Comparison of ENCODE assay signal across 24 cellular contexts in the genomic region with DNA sequence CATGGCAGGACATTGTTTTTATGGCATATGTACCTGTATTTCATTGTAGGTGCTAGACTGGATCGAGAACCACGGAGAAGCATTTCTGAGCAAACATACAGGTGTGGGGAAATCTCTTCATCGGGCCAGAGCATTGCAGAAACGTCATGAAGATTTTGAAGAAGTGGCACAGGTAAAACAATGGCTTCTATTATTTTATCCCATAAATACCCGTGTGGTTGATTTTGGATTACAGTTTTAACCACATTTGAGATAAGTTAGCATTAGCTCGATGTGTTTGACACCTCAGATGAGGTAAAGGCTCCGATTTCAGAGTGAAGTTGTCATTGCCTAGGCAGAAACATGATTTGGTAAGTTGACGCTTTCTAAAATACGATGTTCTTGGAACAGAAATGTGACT.
"Had no signal": no experiment of that assay in that cellular context is flagged by ENCODE, and none has a peak within 500 bp of the region (broad histone marks: within the 10 kb centered on the region; RNA-seq: fewer than 3 reads in every experiment).

No MANE protein-coding gene starts in this region.

- H3K4me2 ChIP-seq: smooth muscle cell had no signal

- DNase-seq: activated CD4-positive, alpha-beta T cell treated with anti-CD3 and anti-CD28 coated beads for 1 hour; activated CD4-positive, alpha-beta T cell treated with anti-CD3 and anti-CD28 coated beads, Interleukin-2, amount 50 U/mL, for 1 hour; activated gamma-delta T cell treated with Interleukin-2 at 50 U/mL for 16 hours; anterior cingulate cortex; effector memory CD4-positive, alpha-beta T cell; foreskin melanocyte; glutamatergic neuron; hippocampal formation; left ventricle myocardium inferior; mammary epithelial cell; midbrain; posterior cingulate gyrus; sigmoid colon; stimulated activated CD4-positive, alpha-beta T cell treated with anti-CD3 and anti-CD28 coated beads, Interleukin-2, amount 100 ng/mL, for 48 hours; stimulated activated CD8-positive, alpha-beta memory T cell treated with anti-CD3 and anti-CD28 coated beads, Interleukin-4, amount 100 ng/mL, for 48 hours; stimulated activated naive CD4-positive, alpha-beta T cell treated with Interleukin-2 at 50 U/mL for 16 hours; upper lobe of left lung; WERI-Rb-1 had no signal

- H3K27me3 ChIP-seq: sigmoid colon, upper lobe of left lung had no signal

- H3K9me3 Mint-ChIP-seq: activated naive CD4-positive, alpha-beta T cell treated with anti-CD3 and anti-CD28 coated beads, Interleukin-2, amount 50 U/mL, for 24 hours; activated T-helper 1 cell treated with anti-CD3 and anti-CD28 coated beads, Interleukin-12 subunit alpha, Interleukin-12 subunit beta, Interleukin-2, Interleukin-4 antibody, amounts not matched to agents 30 ng/mL and 10 ng/mL and 1 ng/mL, durations not matched to agents 14 hours and 24 hours and 36 hours; brain; neural crest cell had no signal

- H3K36me3 Mint-ChIP-seq: activated naive CD4-positive, alpha-beta T cell treated with anti-CD3 and anti-CD28 coated beads, Interleukin-2, amount 50 U/mL, for 24 hours had no signal

- H3K27me3 Mint-ChIP-seq: activated naive CD4-positive, alpha-beta T cell treated with anti-CD3 and anti-CD28 coated beads, Interleukin-2, amount 50 U/mL, for 24 hours; brain had no signal

- H3K9me3 ChIP-seq: left ventricle myocardium inferior, sigmoid colon, upper lobe of left lung had no signal

- H3K27ac Mint-ChIP-seq: activated CD8-positive, alpha-beta T cell treated with anti-CD3 and anti-CD28 coated beads, Interleukin-2, amount 10 ng/mL, durations not matched to agents 7 days and 5 days; activated naive CD4-positive, alpha-beta T cell treated with anti-CD3 and anti-CD28 coated beads, Interleukin-2, amount 50 U/mL, for 24 hours; activated T-helper 1 cell treated with anti-CD3 and anti-CD28 coated beads, Interleukin-12 subunit alpha, Interleukin-12 subunit beta, Interleukin-2, Interleukin-4 antibody, amounts not matched to agents 30 ng/mL and 10 ng/mL and 1 ng/mL, durations not matched to agents 14 hours and 24 hours and 36 hours had no signal

- H3K4me3 Mint-ChIP-seq: activated CD8-positive, alpha-beta T cell treated with anti-CD3 and anti-CD28 coated beads, Interleukin-2, amount 10 ng/mL, durations not matched to agents 7 days and 5 days; activated naive CD4-positive, alpha-beta T cell treated with anti-CD3 and anti-CD28 coated beads, Interleukin-2, amount 50 U/mL, for 24 hours; activated T-helper 1 cell treated with anti-CD3 and anti-CD28 coated beads, Interleukin-12 subunit alpha, Interleukin-12 subunit beta, Interleukin-2, Interleukin-4 antibody, amounts not matched to agents 30 ng/mL and 10 ng/mL and 1 ng/mL, durations not matched to agents 14 hours and 24 hours and 36 hours; brain; neural crest cell had no signal

- H3K36me3 ChIP-seq: WERI-Rb-1 had no signal

- H3K4me3 ChIP-seq: left ventricle myocardium inferior, sigmoid colon, smooth muscle cell, upper lobe of left lung had no signal

- H3K27ac ChIP-seq: left ventricle myocardium inferior, sigmoid colon, upper lobe of left lung, WERI-Rb-1 had no signal
